ENCODE assay signal across 23 cellular contexts in genomic region chr1:211474426-211474825, GRCh38. TPM values are rescaled to one million over a fixed set of nuclear protein-coding genes. Genes with fewer than 3 reads are reported as not detected.
DNase-seq lines count a peak whose midpoint lies in the region; ATAC-seq and TF ChIP-seq lines count a peak whose summit lies in the region.
"Had no signal": no experiment of that assay in that cellular context is flagged by ENCODE, and none has a peak within 500 bp of the region (broad histone marks: within the 10 kb centered on the region; RNA-seq: fewer than 3 reads in every experiment).

No MANE protein-coding gene starts in this region.

- no peak for TF ChIP-seq EP300 in ovary (IDR thresholded peaks at IDR 0.05)

- H3K36me3 ChIP-seq in ovary (no peaks in the 10 kb centered on the region), smooth muscle cell (ENCODE audit: low read depth) (no peaks in the 10 kb centered on the region)
- H3K36me3 ChIP-seq: ascending aorta, HAP-1, upper lobe of right lung had no signal

- H3K27me3 ChIP-seq in ovary, result no peaks in the 10 kb centered on the region
- H3K27me3 ChIP-seq in smooth muscle cell (ENCODE audit: low read depth), result peaks cover 2% of the 10 kb centered on the region
- H3K27me3 ChIP-seq: ascending aorta had no signal

- H3K4me2 ChIP-seq in smooth muscle cell, result no peak overlapping the region

- H4K20me1 ChIP-seq in smooth muscle cell (ENCODE audit: low read depth), result no peaks in the 10 kb centered on the region

- DNase-seq in D341Med (ENCODE audit: low spot score), result peak; percentile 45
- peak; percentile 87 for DNase-seq in LNCaP clone FGC (ENCODE audit: low read depth)
- DNase-seq in cerebellar cortex (ENCODE audit: low spot score), result peak; percentile 11
- peak in 3 of 5 donors; percentile 28 to 76 (median 45) for DNase-seq in ovary
- no peak for DNase-seq in activated effector memory CD4-positive, alpha-beta T cell treated with anti-CD3 and anti-CD28 coated beads, Interleukin-2, amount 50 U/mL, for 16 hours
- no peak for DNase-seq in smooth muscle cell (lab: John Stamatoyannopoulos, UW; ENCODE audit: unreplicated experiment)
- DNase-seq: activated CD4-positive, alpha-beta memory T cell treated with anti-CD3 and anti-CD28 coated beads, Interleukin-2, amount 10 ng/mL, durations not matched to agents 7 days and 5 days; activated naive CD4-positive, alpha-beta T cell treated with Interleukin-2 at 50 U/mL for 16 hours; activated T-cell treated with anti-CD3 and anti-CD28 coated beads for 4 hours; CD8-positive, alpha-beta T cell; cerebellar nuclear complex; DND-41; erythroblast; NCI-H1417 treated with DMSO at 0.1 percent for 48 hours; NCI-H2227 treated with DMSO at 0.1 percent for 48 hours; nephron progenitor cell; NK-92 treated with Interleukin-12 subunit alpha and Interleukin-12 subunit beta, amount 100 ng/mL, for 24 hours; T-helper 17 cell; upper lobe of right lung had no signal

- no peak for TF ChIP-seq POLR2A in ovary (IDR thresholded peaks at IDR 0.05)

- ATAC-seq in HG03039 (IDR thresholded peaks at IDR 0.05; ENCODE audit: unreplicated experiment) (no peak), GM18867 (IDR thresholded peaks at IDR 0.05; ENCODE audit: unreplicated experiment) (no peak)
- ATAC-seq: CD8-positive, alpha-beta T cell; T-helper 17 cell; upper lobe of right lung had no signal

- no peaks in the 10 kb centered on the region for H3F3A ChIP-seq in smooth muscle cell (ENCODE audit: low read depth)

- no peak overlapping the region for H3K4me3 ChIP-seq in LNCaP clone FGC (ENCODE audit: low read depth, low read length)
- H3K4me3 ChIP-seq in ovary, result no peak overlapping the region
- H3K4me3 ChIP-seq in smooth muscle cell, result no peak overlapping the region
- H3K4me3 ChIP-seq: ascending aorta, HAP-1, upper lobe of right lung had no signal

- H3K9me3 ChIP-seq in ovary, result no peaks in the 10 kb centered on the region
- H3K9me3 ChIP-seq in smooth muscle cell (replicated peaks; ENCODE audit: low read depth), result no peaks in the 10 kb centered on the region
- H3K9me3 ChIP-seq: ascending aorta, HAP-1, upper lobe of right lung had no signal

- H3K9ac ChIP-seq in smooth muscle cell (ENCODE audit: low read depth), result no peak overlapping the region

- H3K79me2 ChIP-seq in smooth muscle cell (ENCODE audit: low read depth), result no peaks in the 10 kb centered on the region

- H3K27ac ChIP-seq in ovary (no peak overlapping the region), smooth muscle cell (ENCODE audit: low read depth) (no peak overlapping the region)
- H3K27ac ChIP-seq: ascending aorta, upper lobe of right lung had no signal

- peaks cover 3% of the 10 kb centered on the region for H3K4me1 ChIP-seq in ovary (ENCODE audit: insufficient read depth)
- no peaks in the 10 kb centered on the region for H3K4me1 ChIP-seq in smooth muscle cell (ENCODE audit: low read depth)

- 0 to 3% (median 3%) methylated on average over 2 of the region's 2 CpGs for WGBS in ovary, 3 donors
- WGBS in smooth muscle cell (ENCODE audit: low lambda C conversion rate), result 70% methylated on average over 2 of the region's 2 CpGs

- intact Hi-C loops in ovary (cut with DNase I), result no loop called here

- TF ChIP-seq CTCF in LNCaP clone FGC (IDR thresholded peaks at IDR 0.05; ENCODE audit: control insufficient read depth, extremely low read depth, insufficient read depth) (no peak), ovary (IDR thresholded peaks at IDR 0.05) (no peak), smooth muscle cell (IDR thresholded peaks at IDR 0.05; ENCODE audit: borderline replicate concordance, insufficient read depth, poor library complexity, severe bottlenecking) (no peak)

- no peak overlapping the region for H2AFZ ChIP-seq in smooth muscle cell (ENCODE audit: low read depth)

RNA-seq across cellular contexts. Expression of gene RD3, which starts 17.5 kb away (rescaled TPM):
- not detected for total RNA-seq in ovary
- not detected for polyA plus RNA-seq in ovary
- not detected in 2 replicates for total RNA-seq in smooth muscle cell
- not detected in 2 replicates for polyA plus RNA-seq in smooth muscle cell
- total RNA-seq: activated CD4-positive, alpha-beta memory T cell treated with anti-CD3 and anti-CD28 coated beads, Interleukin-2, amount 10 ng/mL, durations not matched to agents 7 days and 5 days; ascending aorta; CD8-positive, alpha-beta T cell; T-helper 17 cell had no signal

Comparison
In these comparisons a context has a peak if more than half of its experiments do, and no peak if none do; other contexts are left out.
1. DNase-seq: peak in D341Med (single experiment), LNCaP clone FGC (single experiment), cerebellar cortex (single experiment) and ovary (3 of 5); none in activated effector memory CD4-positive, alpha-beta T cell treated with anti-CD3 and anti-CD28 coated beads, Interleukin-2, amount 50 U/mL, for 16 hours (single experiment) and smooth muscle cell (single experiment).